Comparison of ENCODE assay signal across 8 cellular contexts in the genomic region with DNA sequence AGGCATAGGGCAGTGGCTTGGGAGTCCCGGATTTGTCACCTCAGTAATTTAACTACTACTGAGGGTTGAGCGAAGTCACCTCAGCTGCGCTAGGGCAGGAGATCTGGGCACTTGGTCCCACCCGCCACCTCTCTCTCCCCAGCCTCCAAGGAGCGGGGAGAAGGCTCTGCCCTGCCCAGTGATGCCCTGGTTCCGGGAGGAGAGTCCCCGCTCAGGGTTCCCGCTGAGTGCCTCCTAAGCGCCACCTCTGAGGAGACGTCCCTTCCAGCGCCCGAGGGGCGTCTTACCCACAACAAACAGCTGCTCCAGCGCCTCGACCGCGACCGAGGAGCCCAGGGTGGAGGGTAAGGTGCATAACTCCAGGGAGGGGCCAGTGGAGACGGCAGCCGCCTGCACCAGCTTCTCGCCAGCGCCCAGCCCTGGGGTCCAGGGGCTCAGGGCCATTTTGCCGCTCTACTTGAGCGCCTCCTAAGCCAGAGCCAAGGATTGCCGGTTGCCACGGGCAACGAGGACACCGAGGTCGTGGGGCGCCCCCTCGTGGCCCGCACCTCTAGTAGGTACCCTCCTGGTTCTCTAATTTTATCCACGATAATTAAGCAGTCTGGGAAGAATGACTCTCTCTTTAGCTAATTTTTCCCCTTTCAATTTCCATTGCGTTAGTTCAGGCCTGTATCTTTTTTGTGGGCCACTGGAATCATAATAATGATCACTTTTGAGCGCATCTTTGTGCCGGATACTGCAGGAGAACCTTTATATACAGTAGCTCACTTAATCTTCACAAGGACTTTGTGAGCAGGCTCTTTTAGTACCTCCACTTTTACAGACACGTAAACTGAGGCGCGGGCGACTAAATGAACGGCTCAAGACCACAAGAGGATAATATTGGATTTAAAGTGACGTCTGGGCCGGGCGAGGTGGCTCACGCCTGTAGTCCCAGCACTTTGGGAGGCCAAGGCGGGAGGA. TPM values are rescaled to one million over a fixed set of nuclear protein-coding genes. Genes with fewer than 3 reads are reported as not detected.
DNase-seq lines count a peak whose midpoint lies in the region; ATAC-seq and TF ChIP-seq lines count a peak whose summit lies in the region.

A gene (minus strand): TSS at position 481 of the 963 bp plus-strand sequence. CDS start 37 bp downstream, at position 444.

- DNase-seq in A172 (ENCODE audit: low spot score) (peak; percentile 69), NCI-H2171 treated with DMSO at 0.1 percent for 48 hours (lab: John Stamatoyannopoulos, UW) (peak; percentile 32), coronary artery (ENCODE audit: low spot score) (peak; percentile 74), left lobe of liver (ENCODE audit: low spot score) (peak; percentile 56)
- peak; percentile 79 to 80 for DNase-seq in activated CD4-positive, alpha-beta T cell treated with anti-CD3 and anti-CD28 coated beads for 4 hours
- peak; percentile 86 for DNase-seq in stimulated activated CD4-positive, alpha-beta T cell treated with anti-CD3 and anti-CD28 coated beads, Interleukin-1b, Interleukin-23, amount 100 ng/mL, for 48 hours

- no peak within 1 kb of the TSS for H3K27ac ChIP-seq in coronary artery

- ATAC-seq in GM18511 (IDR thresholded peaks at IDR 0.05; ENCODE audit: unreplicated experiment) (peak; percentile 97), HG03045 (IDR thresholded peaks at IDR 0.05; ENCODE audit: unreplicated experiment) (peak; percentile 96), left lobe of liver (peak; percentile 91)

- H3K4me3 ChIP-seq in coronary artery: peak within 1 kb of the TSS; percentile 65

- TF ChIP-seq CTCF in coronary artery (IDR thresholded peaks at IDR 0.05): peak; percentile 30

RNA-seq across cellular contexts. Expression of the gene that starts here (rescaled TPM):
- total RNA-seq in A172 (2014; rRNA removed; shearing (Covaris generic)): not detected in 2 replicates
- not detected for total RNA-seq in left lobe of liver

Comparison
In these comparisons a context has a peak if more than half of its experiments do, and no peak if none do; other contexts are left out.
1. Peak in DNase-seq in A172; RNA of the gene not detected or under 1 TPM.
2. Peak in DNase-seq and ATAC-seq in left lobe of liver; RNA of the gene not detected or under 1 TPM.
3. DNase-seq: peak in every context shown above with its lines; median percentile 86 in stimulated activated CD4-positive, alpha-beta T cell treated with anti-CD3 and anti-CD28 coated beads, Interleukin-1b, Interleukin-23, amount 100 ng/mL, for 48 hours; 80 in activated CD4-positive, alpha-beta T cell treated with anti-CD3 and anti-CD28 coated beads for 4 hours; 74 in coronary artery; 69 in A172; 56 in left lobe of liver; 32 in NCI-H2171 treated with DMSO at 0.1 percent for 48 hours.